ENCODE assay signal across 16 cellular contexts in the genomic region with DNA sequence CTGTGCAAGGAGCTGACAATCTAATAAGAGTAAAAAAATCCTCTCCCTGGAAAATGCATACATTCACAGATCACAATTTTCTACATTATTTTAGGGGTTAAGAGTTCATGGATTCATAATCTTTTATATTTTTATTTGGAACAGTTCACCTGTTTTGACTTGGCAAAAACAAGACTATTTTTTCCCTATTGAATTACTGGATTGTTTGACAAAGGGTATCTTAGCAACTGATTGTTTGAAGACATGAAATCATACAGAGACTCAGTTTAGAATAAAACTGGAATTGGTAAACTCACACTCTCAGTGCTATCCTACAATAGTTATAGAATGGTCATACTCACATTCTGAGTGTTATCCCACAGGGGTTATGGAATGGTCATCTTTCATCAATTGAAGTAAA.
DNase-seq lines count a peak whose midpoint lies in the region; TF ChIP-seq lines count a peak whose summit lies in the region.
"Had no signal": no experiment of that assay in that cellular context is flagged by ENCODE, and none has a peak within 500 bp of the region (broad histone marks: within the 10 kb centered on the region; RNA-seq: fewer than 3 reads in every experiment).

No MANE protein-coding gene starts in this region.

- no peaks in the 10 kb centered on the region for H3K27me3 ChIP-seq in CD4-positive, alpha-beta memory T cell (ENCODE audit: insufficient read depth, low read length)
- H3K27me3 ChIP-seq in brain microvascular endothelial cell (replicated peaks) = no peaks in the 10 kb centered on the region
- H3K27me3 ChIP-seq: BLaER1 treated with 17β-estradiol and CSF1 and Interleukin-3, amounts not matched to agents 10 nM and 100 nM had no signal

- CTCF ChIA-PET in CD4-positive, alpha-beta memory T cell (lab: Charles Lee; ENCODE audit: partially characterized antibody) = no interaction called here

- H3K9me3 Mint-ChIP-seq in CD4-positive, alpha-beta memory T cell = peaks cover 0 to 4% (median 0%) of the 10 kb centered on the region in 8 donors
- H3K9me3 Mint-ChIP-seq: CD8-positive, alpha-beta memory T cell had no signal

- no peak for TF ChIP-seq CTCF in brain microvascular endothelial cell (IDR thresholded peaks at IDR 0.05; ENCODE audit: low read depth, low read length, missing control alignments)

- H3K4me3 ChIP-seq in CD4-positive, alpha-beta memory T cell (ENCODE audit: low read length in 2 of 2) = no peak overlapping the region
- no peak overlapping the region for H3K4me3 ChIP-seq in brain microvascular endothelial cell (ENCODE audit: low read depth, low read length)
- H3K4me3 ChIP-seq: BLaER1 treated with 17β-estradiol and CSF1 and Interleukin-3, amounts not matched to agents 10 nM and 100 nM; HAP-1 had no signal

- no peaks in the 10 kb centered on the region for H3K9me3 ChIP-seq in CD4-positive, alpha-beta memory T cell (ENCODE audit: control insufficient read depth in 1 of 2, low read length in 2 of 2)
- H3K9me3 ChIP-seq: BLaER1 treated with 17β-estradiol and CSF1 and Interleukin-3, amounts not matched to agents 10 nM and 100 nM; HAP-1 had no signal

- POLR2A ChIA-PET in CD4-positive, alpha-beta memory T cell (lab: Charles Lee; ENCODE audit: partially characterized antibody) = no interaction called here

- no peaks in the 10 kb centered on the region for H3K36me3 ChIP-seq in CD4-positive, alpha-beta memory T cell (ENCODE audit: insufficient read depth, low read length)
- no peaks in the 10 kb centered on the region for H3K36me3 ChIP-seq in brain microvascular endothelial cell (replicated peaks)
- H3K36me3 ChIP-seq: BLaER1 treated with 17β-estradiol and CSF1 and Interleukin-3, amounts not matched to agents 10 nM and 100 nM; HAP-1 had no signal

- in situ Hi-C loops in brain microvascular endothelial cell (cut with HindIII; ENCODE audit: low pct_ligation_motif_present, low sequenced_read_pairs) = no loop called here

- H3K4me3 Mint-ChIP-seq in CD4-positive, alpha-beta memory T cell = no peak overlapping the region
- H3K4me3 Mint-ChIP-seq: B cell; CD8-positive, alpha-beta memory T cell had no signal

- peak; percentile 42 for DNase-seq in NCI-H748 (lab: John Stamatoyannopoulos, UW; ENCODE audit: unreplicated experiment)
- DNase-seq in NCI-H748 treated with DMSO at 0.1 percent for 48 hours (lab: John Stamatoyannopoulos, UW) = no peak
- peak; percentile 53 to 62 for DNase-seq in dermis microvascular lymphatic vessel endothelial cell (ENCODE audit: low read depth in 2 of 2)
- DNase-seq in myocyte (ENCODE audit: low read depth) = peak; percentile 3
- DNase-seq in D341Med (ENCODE audit: low spot score) = no peak
- DNase-seq in CD4-positive, alpha-beta memory T cell = no peak
- no peak for DNase-seq in activated CD4-positive, alpha-beta T cell treated with anti-CD3 and anti-CD28 coated beads for 4 hours
- no peak for DNase-seq in brain microvascular endothelial cell
- DNase-seq: 8988T; CD8-positive, alpha-beta memory T cell; COR-L47; DMS79 treated with DMSO at 0.1 percent for 48 hours; GF-D8 had no signal

- H3K36me3 Mint-ChIP-seq in CD4-positive, alpha-beta memory T cell = no peaks in the 10 kb centered on the region

- peaks cover 4 to 12% (median 9%) of the 10 kb centered on the region in 4 donors for H3K4me1 Mint-ChIP-seq in CD4-positive, alpha-beta memory T cell

- H3K27ac Mint-ChIP-seq in CD4-positive, alpha-beta memory T cell = no peak overlapping the region
- H3K27ac Mint-ChIP-seq: B cell; CD8-positive, alpha-beta memory T cell had no signal

- no peaks in the 10 kb centered on the region for H3K27me3 Mint-ChIP-seq in CD4-positive, alpha-beta memory T cell
- H3K27me3 Mint-ChIP-seq: B cell; CD8-positive, alpha-beta memory T cell had no signal

- H3K4me1 ChIP-seq in CD4-positive, alpha-beta memory T cell (ENCODE audit: insufficient read depth, low read length) = peaks cover 11% of the 10 kb centered on the region
- H3K4me1 ChIP-seq: HAP-1 had no signal

- intact Hi-C loops in CD4-positive, alpha-beta memory T cell (cut with micrococcal nuclease) = no loop called here

- no peak overlapping the region for H3K27ac ChIP-seq in CD4-positive, alpha-beta memory T cell (ENCODE audit: low read depth, low read length)
- H3K27ac ChIP-seq in brain microvascular endothelial cell = no peak overlapping the region
- H3K27ac ChIP-seq: BLaER1 treated with 17β-estradiol and CSF1 and Interleukin-3, amounts not matched to agents 10 nM and 100 nM had no signal

Comparison
In these comparisons a context has a peak if more than half of its experiments do, and no peak if none do; other contexts are left out.
1. DNase-seq: peak in NCI-H748 (single experiment), dermis microvascular lymphatic vessel endothelial cell (2 of 2) and myocyte (single experiment); none in NCI-H748 treated with DMSO at 0.1 percent for 48 hours (single experiment), D341Med (single experiment), CD4-positive, alpha-beta memory T cell (0 of 5), activated CD4-positive, alpha-beta T cell treated with anti-CD3 and anti-CD28 coated beads for 4 hours (0 of 2) and brain microvascular endothelial cell (single experiment).